11 cellular contexts compared by ENCODE assay signal in the genomic region with DNA sequence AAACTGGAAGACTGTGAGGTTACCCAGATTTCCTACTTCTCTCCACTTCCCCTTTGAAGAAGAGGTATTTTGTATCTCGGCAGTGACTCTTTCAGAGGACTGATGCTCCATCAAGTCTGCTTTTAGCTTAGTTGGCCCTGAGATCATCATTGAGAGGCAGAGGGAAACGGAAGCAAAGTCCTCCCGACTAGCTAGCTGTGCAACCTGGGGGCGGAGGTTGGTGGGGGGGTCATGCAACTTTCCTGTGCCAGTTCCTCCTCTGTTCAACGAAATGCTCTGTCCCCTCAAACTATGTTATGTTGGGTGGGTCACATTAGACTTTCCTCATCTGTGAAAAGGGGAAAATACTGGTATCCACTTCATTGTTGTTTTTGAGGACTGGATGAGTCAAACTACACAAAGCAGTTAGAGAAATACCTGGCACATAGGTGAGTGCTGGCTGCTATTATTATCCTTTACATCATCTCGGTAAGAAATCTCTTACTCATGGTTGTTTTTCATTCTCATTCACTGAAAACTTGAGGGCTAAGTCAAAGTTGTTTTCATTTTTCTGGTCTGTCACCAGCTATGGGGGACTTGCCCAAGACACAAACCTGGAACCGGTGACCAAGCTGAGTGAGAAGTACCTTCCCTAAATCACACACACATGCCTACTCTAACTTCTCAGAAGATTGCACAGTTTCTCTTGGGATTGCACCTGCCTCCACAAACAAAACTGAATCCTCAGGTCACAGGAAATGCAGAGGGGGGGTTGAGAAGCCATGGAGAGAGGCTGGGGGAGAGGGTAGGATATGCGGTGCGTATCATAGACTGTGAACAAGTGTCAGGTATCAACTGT.
DNase-seq lines count a peak whose midpoint lies in the region; ATAC-seq, FAIRE-seq and TF ChIP-seq lines count a peak whose summit lies in the region.
"Had no signal": no experiment of that assay in that cellular context is flagged by ENCODE, and none has a peak within 500 bp of the region (broad histone marks: within the 10 kb centered on the region; RNA-seq: fewer than 3 reads in every experiment).

No MANE protein-coding gene starts in this region.

- H3K4me1 Mint-ChIP-seq in activated naive CD8-positive, alpha-beta T cell treated with anti-CD3 and anti-CD28 coated beads, Interleukin-2, amount 50 U/mL, for 24 hours: no peaks in the 10 kb centered on the region
- H3K4me1 Mint-ChIP-seq in activated naive CD8-positive, alpha-beta T cell treated with anti-CD3 and anti-CD28 coated beads for 36 hours: peaks cover 7% of the 10 kb centered on the region

- SMC1A ChIA-PET in GM12878 (lab: Charles Lee; ENCODE audit: uncharacterized antibody, unreplicated experiment): interaction anchor here (0.7 to 7.0 kb wide), 7 partner anchors 11 to 302 kb away, joined by 3 to 33 read pairs (median 4); no protein-coding TSS in a partner anchor

- H3K36me3 ChIP-seq in GM12878 (ENCODE audit: control insufficient read depth in 2 of 2, insufficient read depth in 2 of 2, low read length in 1 of 2) (no peaks in the 10 kb centered on the region), subcutaneous abdominal adipose tissue (ENCODE audit: control insufficient read depth in 5 of 5, insufficient read depth in 5 of 5, low read length in 5 of 5) (no peaks in the 10 kb centered on the region)
- H3K36me3 ChIP-seq: brain microvascular endothelial cell had no signal

- H3K36me3 Mint-ChIP-seq in activated naive CD8-positive, alpha-beta T cell treated with anti-CD3 and anti-CD28 coated beads, Interleukin-2, amount 50 U/mL, for 24 hours (ENCODE audit: low read depth): no peaks in the 10 kb centered on the region
- H3K36me3 Mint-ChIP-seq in activated naive CD8-positive, alpha-beta T cell treated with anti-CD3 and anti-CD28 coated beads for 36 hours: no peaks in the 10 kb centered on the region

- TF ChIP-seq POLR2A in GM12878 (IDR thresholded peaks at IDR 0.05; ENCODE audit: low read depth, low read length): no peak

- in situ Hi-C loops in GM12878 (cut with MboI): no loop called here

- H3K4me1 ChIP-seq in GM12878 (ENCODE audit: control insufficient read depth, insufficient read depth, low read length) (peaks cover 6% of the 10 kb centered on the region; the same call in 1 of the 2 replicates), subcutaneous abdominal adipose tissue (ENCODE audit: control insufficient read depth in 5 of 5, insufficient read depth in 5 of 5, low read length in 5 of 5) (peaks cover 2 to 35% (median 10%) of the 10 kb centered on the region in 5 donors)

- H3K9me3 Mint-ChIP-seq in activated naive CD8-positive, alpha-beta T cell treated with anti-CD3 and anti-CD28 coated beads, Interleukin-2, amount 50 U/mL, for 24 hours: no peaks in the 10 kb centered on the region
- no peaks in the 10 kb centered on the region for H3K9me3 Mint-ChIP-seq in activated naive CD8-positive, alpha-beta T cell treated with anti-CD3 and anti-CD28 coated beads for 36 hours

- H3K4me3 Mint-ChIP-seq in activated naive CD8-positive, alpha-beta T cell treated with anti-CD3 and anti-CD28 coated beads, Interleukin-2, amount 50 U/mL, for 24 hours: no peak overlapping the region
- H3K4me3 Mint-ChIP-seq in activated naive CD8-positive, alpha-beta T cell treated with anti-CD3 and anti-CD28 coated beads for 36 hours: no peak overlapping the region

- WGBS in GM12878 (ENCODE audit: insufficient coverage, insufficient replicate concordance, low lambda C conversion rate, missing lambda C conversion rate): under 1% methylated on average over 9 of the region's 9 CpGs

- POLR2A ChIA-PET in GM12878 (lab: Charles Lee): interaction anchor here (0.6 to 0.7 kb wide), 2 partner anchors 20 to 72 kb away, joined by 5 to 6 read pairs; no protein-coding TSS in a partner anchor

- H3K9ac ChIP-seq in GM12878 (ENCODE audit: control insufficient read depth, insufficient read depth, low read length) (no peak overlapping the region), subcutaneous abdominal adipose tissue (ENCODE audit: low read length in 5 of 5) (no peak overlapping the region)

- peaks cover 30% of the 10 kb centered on the region for H3K27me3 Mint-ChIP-seq in activated naive CD8-positive, alpha-beta T cell treated with anti-CD3 and anti-CD28 coated beads, Interleukin-2, amount 50 U/mL, for 24 hours
- peaks cover 44% of the 10 kb centered on the region for H3K27me3 Mint-ChIP-seq in activated naive CD8-positive, alpha-beta T cell treated with anti-CD3 and anti-CD28 coated beads for 36 hours

- no peaks in the 10 kb centered on the region for H3K79me2 ChIP-seq in GM12878 (ENCODE audit: control insufficient read depth, insufficient read depth, low read length)

- H3K27ac Mint-ChIP-seq in activated naive CD8-positive, alpha-beta T cell treated with anti-CD3 and anti-CD28 coated beads, Interleukin-2, amount 50 U/mL, for 24 hours: no peak overlapping the region
- no peak overlapping the region for H3K27ac Mint-ChIP-seq in activated naive CD8-positive, alpha-beta T cell treated with anti-CD3 and anti-CD28 coated beads for 36 hours

- TF ChIP-seq CTCF in GM12878 (IDR thresholded peaks at IDR 0.05 in 2 of 3, conservative IDR thresholded peaks at IDR 0.05 in 1 of 3; ENCODE audit: control insufficient read depth in 2 of 3, extremely low read depth in 1 of 3, insufficient read depth in 1 of 3, low read depth in 3 of 3, low read length in 3 of 3): no peak
- TF ChIP-seq CTCF in dorsolateral prefrontal cortex (IDR thresholded peaks at IDR 0.05 in 54 of 56, conservative IDR thresholded peaks at IDR 0.05 in 2 of 56; ENCODE audit: low read depth in 1 of 56, partially characterized antibody in 56 of 56): no peak

- BruUV-seq in GM12878 (replicated peaks; lab: Mats Ljungman, UMichigan): no TSS peak

- H3K4me3 ChIP-seq in GM12878: no peak overlapping the region
- H3K4me3 ChIP-seq in subcutaneous abdominal adipose tissue (ENCODE audit: low read depth in 1 of 5, low read length in 5 of 5): no peak overlapping the region
- H3K4me3 ChIP-seq in dorsolateral prefrontal cortex: no peak overlapping the region

- no peak for TF ChIP-seq RAD21 in GM12878 (IDR thresholded peaks at IDR 0.05; ENCODE audit: insufficient read depth, low read depth, low read length)

- intact Hi-C loops in GM12878 (cut with micrococcal nuclease; ENCODE audit: unreplicated experiment) (no loop called here), dorsolateral prefrontal cortex (cut with DNase I) (loop anchor here in 1 of 2 donors (10.0 kb wide), 1 partner anchor 427 kb away; no protein-coding TSS in a partner anchor)

- FAIRE-seq in GM12878 (lab: Jason Lieb, UNC): peak; percentile 23

- H4K20me1 ChIP-seq in GM12878 (ENCODE audit: control insufficient read depth, insufficient read depth): 0 out of 2 replicates have a peak, but pooled peaks cover 4% of the 10 kb centered on the region

- H3K27me3 ChIP-seq in GM12878 (replicated peaks in 1 of 2; ENCODE audit: control insufficient read depth in 2 of 2, insufficient read depth in 2 of 2, low read length in 1 of 2) (no peaks in the 10 kb centered on the region; a peak in 1 of 4 replicates), subcutaneous abdominal adipose tissue (ENCODE audit: control insufficient read depth in 5 of 5, insufficient read depth in 4 of 5, low read length in 5 of 5) (peaks cover 0 to 9% (median 0%) of the 10 kb centered on the region in 5 donors), dorsolateral prefrontal cortex (peaks cover 0 to 16% (median 0%) of the 10 kb centered on the region in 45 donors)
- H3K27me3 ChIP-seq: brain microvascular endothelial cell had no signal

- no peaks in the 10 kb centered on the region for H3K9me3 ChIP-seq in GM12878 (replicated peaks; ENCODE audit: control insufficient read depth, insufficient read depth, low read length)
- H3K9me3 ChIP-seq in subcutaneous abdominal adipose tissue (ENCODE audit: control insufficient read depth in 5 of 5, low read length in 5 of 5): no peaks in the 10 kb centered on the region

- H3K27ac ChIP-seq in GM12878 (ENCODE audit: control insufficient read depth, insufficient read depth): no peak overlapping the region
- peak overlapping the region; percentile 61 for H3K27ac ChIP-seq in subcutaneous abdominal adipose tissue (ENCODE audit: low read depth, low read length)
- H3K27ac ChIP-seq in dorsolateral prefrontal cortex: peak overlapping the region in 1 of 59 donors; percentile 16

- no peak for DNase-seq in activated naive CD8-positive, alpha-beta T cell treated with anti-CD3 and anti-CD28 coated beads, Interleukin-2, amount 50 U/mL, for 24 hours
- DNase-seq in activated naive CD8-positive, alpha-beta T cell treated with anti-CD3 and anti-CD28 coated beads for 36 hours: no peak
- DNase-seq in GM12878 (ENCODE audit: low read depth, low spot score) (no peak), dorsolateral prefrontal cortex (no peak), GDM1 (lab: John Stamatoyannopoulos, UW) (no peak)
- DNase-seq: brain microvascular endothelial cell; NCI-H146; stimulated activated naive CD4-positive, alpha-beta T cell had no signal

- peak; percentile 23 for ATAC-seq in activated naive CD8-positive, alpha-beta T cell treated with anti-CD3 and anti-CD28 coated beads, Interleukin-2, amount 50 U/mL, for 24 hours
- ATAC-seq in HG02870 (IDR thresholded peaks at IDR 0.05; ENCODE audit: unreplicated experiment) (peak; percentile 62), GM12878 (peak; percentile 75), GM19328 (IDR thresholded peaks at IDR 0.05; ENCODE audit: unreplicated experiment) (no peak)

- H2AFZ ChIP-seq in GM12878 (ENCODE audit: control insufficient read depth, low read depth, low read length): no peak overlapping the region

- RAD21 ChIA-PET in GM12878 (lab: Charles Lee; ENCODE audit: unreplicated experiment): interaction anchor here (0.8 to 2.4 kb wide), 2 partner anchors 296 to 298 kb away, joined by 3 to 14 read pairs; no protein-coding TSS in a partner anchor

- no peak for TF ChIP-seq EP300 in GM12878 (IDR thresholded peaks at IDR 0.05; ENCODE audit: borderline replicate concordance in 1 of 2, control insufficient read depth in 1 of 2, low read depth in 2 of 2, low read length in 2 of 2)

- CTCF ChIA-PET in GM12878 (lab: Yijun Ruan, JAX): interaction anchor here (0.6 to 9.6 kb wide), 14 partner anchors 11 to 767 kb away, joined by 3 to 152 read pairs (median 5); no protein-coding TSS in a partner anchor

- H3K4me2 ChIP-seq in GM12878 (ENCODE audit: control insufficient read depth, insufficient read depth): peak overlapping the region; percentile 11; the same call in 1 of the 2 replicates

TF ChIP-seq in GM12878, 131 proteins besides CTCF, POLR2A, EP300 and RAD21 (continues in another document):
- TF ChIP-seq BACH1 (IDR thresholded peaks at IDR 0.05; ENCODE audit: borderline replicate concordance) (no peak), NFYA (IDR thresholded peaks at IDR 0.05; ENCODE audit: borderline replicate concordance, low read depth, low read length) (no peak), POU2F2 (IDR thresholded peaks at IDR 0.05; ENCODE audit: borderline replicate concordance, low read depth, low read length) (no peak), SMARCA5 (IDR thresholded peaks at IDR 0.05) (no peak), TCF7 (IDR thresholded peaks at IDR 0.05; ENCODE audit: borderline replicate concordance) (peak; percentile 13; the same call in 1 of the 2 replicates), HDAC2 (IDR thresholded peaks at IDR 0.05) (no peak)
